ENCODE assay signal across 8 cellular contexts in genomic region chr12:570949-571794, GRCh38.
DNase-seq lines count a peak whose midpoint lies in the region; ATAC-seq and TF ChIP-seq lines count a peak whose summit lies in the region.

No MANE protein-coding gene starts in this region.

- peaks cover 10% of the 10 kb centered on the region for H3K27me3 Mint-ChIP-seq in endothelial cell (ENCODE audit: unreplicated experiment)

- no peaks in the 10 kb centered on the region for H3K9me2 ChIP-seq in PC-3 (replicated peaks; ENCODE audit: low read length)

- H3K9me3 ChIP-seq in PC-3 (ENCODE audit: low read length): no peaks in the 10 kb centered on the region
- H3K9me3 ChIP-seq in mucosa of rectum (ENCODE audit: control insufficient read depth in 2 of 2, low read length in 2 of 2): no peaks in the 10 kb centered on the region

- no peaks in the 10 kb centered on the region for H3K27me3 ChIP-seq in PC-3 (ENCODE audit: low read length)
- H3K27me3 ChIP-seq in mucosa of rectum (ENCODE audit: control insufficient read depth in 2 of 2, insufficient read depth in 2 of 2, low read length in 2 of 2): no peaks in the 10 kb centered on the region

- TSS peak; percentile 83 for BruUV-seq in PC-3 (replicated peaks; lab: Mats Ljungman, UMichigan)

- H3K4me1 Mint-ChIP-seq in endothelial cell (ENCODE audit: unreplicated experiment): peaks cover 2% of the 10 kb centered on the region

- H3K36me3 ChIP-seq in PC-3 (ENCODE audit: low read depth, low read length) (no peaks in the 10 kb centered on the region), mucosa of rectum (ENCODE audit: control insufficient read depth in 2 of 2, insufficient read depth in 2 of 2, low read length in 2 of 2) (no peaks in the 10 kb centered on the region)

- H3K4me3 ChIP-seq in PC-3 (ENCODE audit: low read length): peak overlapping the region; percentile 87
- peak overlapping the region; percentile 73 to 77 for H3K4me3 ChIP-seq in mucosa of rectum (ENCODE audit: low read length in 2 of 2)

- H3K27ac ChIP-seq in PC-3 (ENCODE audit: low read length) (peak overlapping the region; percentile 90), mucosa of rectum (ENCODE audit: low read depth in 2 of 2, low read length in 2 of 2) (peak overlapping the region; percentile 93 to 95)

- POLR2A ChIA-PET in PC-3 (lab: Charles Lee; ENCODE audit: unreplicated experiment): no interaction called here

- H3K36me3 Mint-ChIP-seq in endothelial cell (ENCODE audit: low read depth, unreplicated experiment): no peaks in the 10 kb centered on the region

- peak; percentile 60 for ATAC-seq in PC-3
- no peak for ATAC-seq in GM18498 (IDR thresholded peaks at IDR 0.05; ENCODE audit: unreplicated experiment)

- H3K27ac Mint-ChIP-seq in endothelial cell (ENCODE audit: unreplicated experiment): no peak overlapping the region

- peak overlapping the region; percentile 65 for H3K4me3 Mint-ChIP-seq in endothelial cell (ENCODE audit: unreplicated experiment)

- no peak for TF ChIP-seq CTCF in PC-3 (conservative IDR thresholded peaks at IDR 0.05; ENCODE audit: low read depth, low read length)
- TF ChIP-seq CTCF in endothelial cell (IDR thresholded peaks at IDR 0.05; ENCODE audit: unreplicated experiment): no peak

- CTCF ChIA-PET in PC-3 (lab: Charles Lee): interaction anchor here (2.3 kb wide), 1 partner anchor 180 kb away, joined by 22 read pairs; no protein-coding TSS in a partner anchor

- no peaks in the 10 kb centered on the region for H3K9me3 Mint-ChIP-seq in endothelial cell (ENCODE audit: unreplicated experiment)

- peak overlapping the region; percentile 95 for H3K4me2 ChIP-seq in PC-3 (ENCODE audit: low read length)

- H4K20me1 ChIP-seq in PC-3 (ENCODE audit: low read length): no peaks in the 10 kb centered on the region

- DNase-seq in EL (peak; percentile 80), PC-3 (peak; percentile 85), endothelial cell (ENCODE audit: low spot score) (no peak), DMS153 treated with DMSO at 0.1 percent for 48 hours (lab: John Stamatoyannopoulos, UW; ENCODE audit: unreplicated experiment) (no peak), ecto neural progenitor cell (ENCODE audit: low spot score) (no peak), globus pallidus (ENCODE audit: low spot score) (no peak)

- peaks cover 24% of the 10 kb centered on the region for H3K4me1 ChIP-seq in PC-3 (ENCODE audit: insufficient read depth, low read length)
- H3K4me1 ChIP-seq in mucosa of rectum (ENCODE audit: control insufficient read depth in 2 of 2, insufficient read depth in 2 of 2, low read length in 2 of 2): peaks cover 38 to 39% of the 10 kb centered on the region in 2 donors

- peaks cover 4% of the 10 kb centered on the region for H3F3A ChIP-seq in PC-3 (ENCODE audit: low read length, unreplicated experiment)

- peak overlapping the region; percentile 98 for H2AFZ ChIP-seq in PC-3 (ENCODE audit: low read length)

- H3K9ac ChIP-seq in PC-3 (ENCODE audit: low read length) (peak overlapping the region; percentile 83), mucosa of rectum (ENCODE audit: low read depth in 1 of 2, low read length in 2 of 2) (peak overlapping the region; percentile 76 to 80)

- no peaks in the 10 kb centered on the region for H3K79me2 ChIP-seq in PC-3 (ENCODE audit: low read length)

- intact Hi-C loops in PC-3 (cut with micrococcal nuclease): loop anchor here (1.0 to 10.0 kb wide), 3 partner anchors 180 to 1014 kb away; partner anchors contain the start of gene RAD52

Comparison
In these comparisons a context has a peak if more than half of its experiments do, and no peak if none do; other contexts are left out.
1. DNase-seq: peak in EL (single experiment) and PC-3 (single experiment); none in endothelial cell (single experiment), DMS153 treated with DMSO at 0.1 percent for 48 hours (single experiment), ecto neural progenitor cell (single experiment) and globus pallidus (single experiment).